Comparison of ENCODE assay signal across 9 cellular contexts in the genomic region with DNA sequence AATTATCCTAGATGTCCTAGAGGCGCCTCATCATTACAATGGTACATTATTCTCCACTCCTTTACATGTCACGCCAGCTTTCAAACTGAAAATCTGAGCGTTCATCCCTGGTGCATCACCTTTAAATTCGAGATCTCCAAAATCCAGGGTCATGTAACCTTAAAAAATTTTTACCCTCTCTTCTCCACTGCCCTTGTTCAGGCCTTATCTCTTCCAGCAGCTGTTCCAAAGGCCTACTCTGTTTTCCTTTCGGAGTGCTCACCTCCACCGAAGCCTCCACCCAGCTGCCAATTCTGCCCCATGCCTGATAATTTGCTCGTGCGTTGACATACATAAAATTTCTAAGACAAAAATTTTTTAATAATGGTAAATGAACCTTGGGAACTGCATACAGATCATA. TPM values are rescaled to one million over a fixed set of nuclear protein-coding genes. Genes with fewer than 3 reads are reported as not detected.
DNase-seq lines count a peak whose midpoint lies in the region; ATAC-seq and TF ChIP-seq lines count a peak whose summit lies in the region.
"Had no signal": no experiment of that assay in that cellular context is flagged by ENCODE, and none has a peak within 500 bp of the region (broad histone marks: within the 10 kb centered on the region; RNA-seq: fewer than 3 reads in every experiment).

No MANE protein-coding gene starts in this region.

- no peak for TF ChIP-seq CTCF in Calu3 (IDR thresholded peaks at IDR 0.05; ENCODE audit: unreplicated experiment)
- no peak for TF ChIP-seq CTCF in sigmoid colon (IDR thresholded peaks at IDR 0.05)
- no peak for TF ChIP-seq CTCF in right atrium auricular region (IDR thresholded peaks at IDR 0.05)
- TF ChIP-seq CTCF in tibial nerve (IDR thresholded peaks at IDR 0.05): no peak

- TF ChIP-seq EP300 in sigmoid colon (IDR thresholded peaks at IDR 0.05) (no peak), tibial nerve (IDR thresholded peaks at IDR 0.05) (no peak)

- H3K4me1 ChIP-seq in sigmoid colon (peaks cover 0 to 18% (median 15%) of the 10 kb centered on the region in 4 donors), right atrium auricular region (peaks cover 0 to 18% of the 10 kb centered on the region in 2 donors), tibial nerve (peaks cover 0 to 22% (median 15%) of the 10 kb centered on the region in 4 donors)

- CTCF ChIA-PET in Calu3 (lab: Charles Lee): interaction anchor here (1.2 kb wide), 1 partner anchor 165 kb away, joined by 3 read pairs; no protein-coding TSS in a partner anchor

- H3K27ac Mint-ChIP-seq in Calu3 (ENCODE audit: unreplicated experiment): peak overlapping the region; percentile 17
- H3K27ac Mint-ChIP-seq in dendritic cell treated with granulocyte-macrophage colony-stimulating factor and Interleukin-4, amounts not matched to agents 40 ng/mL and 50 ng/mL, for 4 days: no peak overlapping the region
- H3K27ac Mint-ChIP-seq in natural killer cell treated with Interleukin-12 subunit alpha and Interleukin-12 subunit beta and Interleukin-15 and Interleukin-18, amount 100 ng/mL, for 72 hours: peak overlapping the region in 1 of 2 donors; percentile 91

- ATAC-seq in natural killer cell treated with Interleukin-12 subunit alpha and Interleukin-12 subunit beta and Interleukin-15 and Interleukin-18, amount 100 ng/mL, for 72 hours: no peak
- no peak for ATAC-seq in HG03520 (IDR thresholded peaks at IDR 0.05; ENCODE audit: unreplicated experiment)

- H3K36me3 Mint-ChIP-seq in Calu3 (ENCODE audit: insufficient read depth, unreplicated experiment): peaks cover 31% of the 10 kb centered on the region
- peaks cover 29% of the 10 kb centered on the region for H3K36me3 Mint-ChIP-seq in dendritic cell treated with granulocyte-macrophage colony-stimulating factor and Interleukin-4, amounts not matched to agents 40 ng/mL and 50 ng/mL, for 4 days (ENCODE audit: low read depth)
- H3K36me3 Mint-ChIP-seq in natural killer cell treated with Interleukin-12 subunit alpha and Interleukin-12 subunit beta and Interleukin-15 and Interleukin-18, amount 100 ng/mL, for 72 hours: peaks cover 21% of the 10 kb centered on the region

- H3K36me3 ChIP-seq in MG63 (peaks cover 29% of the 10 kb centered on the region), sigmoid colon (peaks cover 0 to 23% (median 8%) of the 10 kb centered on the region in 4 donors), right atrium auricular region (peaks cover 13% of the 10 kb centered on the region), tibial nerve (peaks cover 0 to 31% (median 0%) of the 10 kb centered on the region in 3 donors)

- H3K27ac ChIP-seq in sigmoid colon (no peak overlapping the region), right atrium auricular region (no peak overlapping the region), tibial nerve (no peak overlapping the region)

- H3K4me3 Mint-ChIP-seq in Calu3 (ENCODE audit: low read depth, unreplicated experiment): peak overlapping the region; percentile 80
- peak overlapping the region; percentile 72 for H3K4me3 Mint-ChIP-seq in dendritic cell treated with granulocyte-macrophage colony-stimulating factor and Interleukin-4, amounts not matched to agents 40 ng/mL and 50 ng/mL, for 4 days
- H3K4me3 Mint-ChIP-seq in natural killer cell treated with Interleukin-12 subunit alpha and Interleukin-12 subunit beta and Interleukin-15 and Interleukin-18, amount 100 ng/mL, for 72 hours: peak overlapping the region; percentile 91

- DNase-seq in Calu3: peak; percentile 3
- DNase-seq in MG63: no peak
- no peak for DNase-seq in natural killer cell treated with Interleukin-12 subunit alpha and Interleukin-12 subunit beta and Interleukin-15 and Interleukin-18, amount 100 ng/mL, for 72 hours (ENCODE audit: low spot score)
- DNase-seq in sigmoid colon: no peak
- no peak for DNase-seq in right atrium auricular region (ENCODE audit: low spot score)
- DNase-seq in tibial nerve (ENCODE audit: low spot score in 2 of 2): no peak
- DNase-seq: NCI-H345 had no signal

- intact Hi-C loops in Calu3 (cut with micrococcal nuclease; ENCODE audit: unreplicated experiment): no loop called here
- intact Hi-C loops in dendritic cell treated with granulocyte-macrophage colony-stimulating factor and Interleukin-4, amounts not matched to agents 40 ng/mL and 50 ng/mL, for 4 days (cut with micrococcal nuclease): loop anchor here (10.0 kb wide), 1 partner anchor 309 kb away; no protein-coding TSS in a partner anchor
- intact Hi-C loops in sigmoid colon (cut with DNase I): loop anchor here (10.0 kb wide), 1 partner anchor 399 kb away; the partner anchor contains the start of gene SERINC5

- 22 to 44% methylated on average over 8 of the region's 8 CpGs for WGBS in sigmoid colon, 2 donors
- WGBS in tibial nerve, 2 donors: 41 to 43% methylated on average over 7 to 8 of the region's 8 CpGs

- H3K4me3 ChIP-seq in MG63 (peak overlapping the region; percentile 71), sigmoid colon (peak overlapping the region in 1 of 4 donors; percentile 96), right atrium auricular region (peak overlapping the region in 1 of 2 donors; percentile 94), tibial nerve (peak overlapping the region in 2 of 4 donors; percentile 71 to 89)

- H3K27me3 Mint-ChIP-seq in Calu3 (ENCODE audit: unreplicated experiment): no peaks in the 10 kb centered on the region
- no peaks in the 10 kb centered on the region for H3K27me3 Mint-ChIP-seq in dendritic cell treated with granulocyte-macrophage colony-stimulating factor and Interleukin-4, amounts not matched to agents 40 ng/mL and 50 ng/mL, for 4 days
- no peaks in the 10 kb centered on the region for H3K27me3 Mint-ChIP-seq in natural killer cell treated with Interleukin-12 subunit alpha and Interleukin-12 subunit beta and Interleukin-15 and Interleukin-18, amount 100 ng/mL, for 72 hours

- no peaks in the 10 kb centered on the region for H3K9me3 ChIP-seq in MG63
- H3K9me3 ChIP-seq in sigmoid colon: no peaks in the 10 kb centered on the region
- no peaks in the 10 kb centered on the region for H3K9me3 ChIP-seq in right atrium auricular region
- no peaks in the 10 kb centered on the region for H3K9me3 ChIP-seq in tibial nerve

- H3K4me1 Mint-ChIP-seq in Calu3 (ENCODE audit: low read depth, unreplicated experiment): peaks cover 23% of the 10 kb centered on the region
- H3K4me1 Mint-ChIP-seq in dendritic cell treated with granulocyte-macrophage colony-stimulating factor and Interleukin-4, amounts not matched to agents 40 ng/mL and 50 ng/mL, for 4 days (ENCODE audit: low read depth): peaks cover 26% of the 10 kb centered on the region
- H3K4me1 Mint-ChIP-seq in natural killer cell treated with Interleukin-12 subunit alpha and Interleukin-12 subunit beta and Interleukin-15 and Interleukin-18, amount 100 ng/mL, for 72 hours (ENCODE audit: low read depth in 2 of 2): peaks cover 16 to 17% of the 10 kb centered on the region in 2 donors

- no peaks in the 10 kb centered on the region for H3K9me3 Mint-ChIP-seq in Calu3 (ENCODE audit: low read depth, unreplicated experiment)
- H3K9me3 Mint-ChIP-seq in dendritic cell treated with granulocyte-macrophage colony-stimulating factor and Interleukin-4, amounts not matched to agents 40 ng/mL and 50 ng/mL, for 4 days: peaks cover 3% of the 10 kb centered on the region
- H3K9me3 Mint-ChIP-seq in natural killer cell treated with Interleukin-12 subunit alpha and Interleukin-12 subunit beta and Interleukin-15 and Interleukin-18, amount 100 ng/mL, for 72 hours: no peaks in the 10 kb centered on the region

- no TSS peak for BruUV-seq in Calu3 (replicated peaks; lab: Mats Ljungman, UMichigan)

- H3K27me3 ChIP-seq in MG63: no peaks in the 10 kb centered on the region
- H3K27me3 ChIP-seq in sigmoid colon: no peaks in the 10 kb centered on the region
- H3K27me3 ChIP-seq in right atrium auricular region: no peaks in the 10 kb centered on the region
- no peaks in the 10 kb centered on the region for H3K27me3 ChIP-seq in tibial nerve

- TF ChIP-seq POLR2A in sigmoid colon (IDR thresholded peaks at IDR 0.05): no peak
- no peak for TF ChIP-seq POLR2A in tibial nerve (IDR thresholded peaks at IDR 0.05)

RNA-seq across cellular contexts. Expression of gene MSH3, which starts 1.0 kb away (rescaled TPM):
- 15.5 and 17.2 TPM in 2 replicates for total RNA-seq in Calu3 (2022)
- 13.9 and 26.1 TPM in 2 replicates for total RNA-seq in MG63 (2014; rRNA removed; shearing (Covaris generic); ENCODE audit: low replicate concordance)
- total RNA-seq in natural killer cell treated with Interleukin-12 subunit alpha and Interleukin-12 subunit beta and Interleukin-15 and Interleukin-18, amount 100 ng/mL, for 72 hours: 10 to 100 TPM; 13.7 to 25.9 TPM
- total RNA-seq in sigmoid colon: 10 to 100 TPM; 11.8 to 15.3 (median 13.3) TPM
- polyA plus RNA-seq in sigmoid colon: 1 to 10 TPM; 3.6 to 7.6 (median 4.8) TPM
- 1 to 10 TPM; 6.8 to 9.9 TPM for total RNA-seq in right atrium auricular region
- 10 to 100 TPM in 3 of 4 donors, 1 to 10 TPM in 1; 8.8 to 16.8 (median 12.4) TPM for total RNA-seq in tibial nerve

RNA-seq across cellular contexts. Expression of gene DHFR, which starts 1.3 kb away (rescaled TPM):
- total RNA-seq in Calu3 (2022) (46.9 and 58.0 TPM in 2 replicates), sigmoid colon (1 to 10 TPM; 5.6 to 9.0 (median 8.4) TPM), right atrium auricular region (1 to 10 TPM; 3.9 to 4.8 TPM), tibial nerve (10 to 100 TPM in 3 of 4 donors, 1 to 10 TPM in 1; 4.8 to 20.8 (median 12.0) TPM)
- 52.9 and 102 TPM in 2 replicates for total RNA-seq in MG63 (2014; rRNA removed; shearing (Covaris generic); ENCODE audit: low replicate concordance)
- total RNA-seq in natural killer cell treated with Interleukin-12 subunit alpha and Interleukin-12 subunit beta and Interleukin-15 and Interleukin-18, amount 100 ng/mL, for 72 hours: 10 to 100 TPM; 29.2 to 73.8 TPM
- 10 to 100 TPM; 12.0 to 34.0 (median 31.4) TPM for polyA plus RNA-seq in sigmoid colon
